ENCODE assay signal across 1 cellular context in genomic region chr11:86205415-86206268, GRCh38.
TF ChIP-seq lines count a peak whose summit lies in the region.

No MANE protein-coding gene starts in this region.

TF ChIP-seq in IMR-90, 13 proteins besides CTCF, POLR2A, EP300 and RAD21 (continued from another document):
- TF ChIP-seq MXI1 (IDR thresholded peaks at IDR 0.05; ENCODE audit: borderline replicate concordance, low read depth, low read length) (no peak), MAZ (IDR thresholded peaks at IDR 0.05; ENCODE audit: borderline replicate concordance, low read depth, low read length) (no peak), FOS (IDR thresholded peaks at IDR 0.05; ENCODE audit: low read depth, low read length) (no peak)
